Comparison of ENCODE assay signal across 8 cellular contexts in genomic region chr19:48970923-48971395, GRCh38. TPM values are rescaled to one million over a fixed set of nuclear protein-coding genes. Genes with fewer than 3 reads are reported as not detected.
DNase-seq lines count a peak whose midpoint lies in the region; ATAC-seq and TF ChIP-seq lines count a peak whose summit lies in the region.

No MANE protein-coding gene starts in this region.

- peak; percentile 69 for DNase-seq in NCI-H510A treated with DMSO at 0.1 percent for 48 hours (lab: John Stamatoyannopoulos, UW)
- peak; percentile 84 for DNase-seq in activated CD4-positive, alpha-beta T cell treated with anti-CD3 and anti-CD28 coated beads, Interleukin-2, amount 10 ng/mL, durations not matched to agents 7 days and 5 days
- peak; percentile 83 to 84 for DNase-seq in lung microvascular endothelial cell (ENCODE audit: low read depth in 2 of 2)
- DNase-seq in stimulated activated CD8-positive, alpha-beta memory T cell treated with anti-CD3 and anti-CD28 coated beads, Interleukin-15, amount 100 ng/mL, for 48 hours (ENCODE audit: low read depth in 2 of 2): peak; percentile 66 to 70

- ATAC-seq in GM18517 (IDR thresholded peaks at IDR 0.05; ENCODE audit: unreplicated experiment) (peak; percentile 44), HG03097 (IDR thresholded peaks at IDR 0.05; ENCODE audit: low FRiP score, unreplicated experiment) (no peak)

- no peaks in the 10 kb centered on the region for H3K27me3 Mint-ChIP-seq in activated CD4-positive, alpha-beta T cell treated with anti-CD3 and anti-CD28 coated beads, Interleukin-2, amount 10 ng/mL, durations not matched to agents 7 days and 5 days
- no peaks in the 10 kb centered on the region for H3K27me3 Mint-ChIP-seq in dendritic cell treated with granulocyte-macrophage colony-stimulating factor and Interleukin-4, amounts not matched to agents 40 ng/mL and 50 ng/mL, for 4 days

- H3K36me3 Mint-ChIP-seq in activated CD4-positive, alpha-beta T cell treated with anti-CD3 and anti-CD28 coated beads, Interleukin-2, amount 10 ng/mL, durations not matched to agents 7 days and 5 days (ENCODE audit: low read depth): peaks cover 45% of the 10 kb centered on the region
- H3K36me3 Mint-ChIP-seq in dendritic cell treated with granulocyte-macrophage colony-stimulating factor and Interleukin-4, amounts not matched to agents 40 ng/mL and 50 ng/mL, for 4 days (ENCODE audit: low read depth): peaks cover 86% of the 10 kb centered on the region

- H3K4me1 Mint-ChIP-seq in activated CD4-positive, alpha-beta T cell treated with anti-CD3 and anti-CD28 coated beads, Interleukin-2, amount 10 ng/mL, durations not matched to agents 7 days and 5 days: peaks cover 26% of the 10 kb centered on the region
- peaks cover 40% of the 10 kb centered on the region for H3K4me1 Mint-ChIP-seq in dendritic cell treated with granulocyte-macrophage colony-stimulating factor and Interleukin-4, amounts not matched to agents 40 ng/mL and 50 ng/mL, for 4 days (ENCODE audit: low read depth)

- no peak overlapping the region for H3K4me3 Mint-ChIP-seq in activated CD4-positive, alpha-beta T cell treated with anti-CD3 and anti-CD28 coated beads, Interleukin-2, amount 10 ng/mL, durations not matched to agents 7 days and 5 days
- peak overlapping the region; percentile 20 for H3K4me3 Mint-ChIP-seq in dendritic cell treated with granulocyte-macrophage colony-stimulating factor and Interleukin-4, amounts not matched to agents 40 ng/mL and 50 ng/mL, for 4 days

- no peak overlapping the region for H3K27ac Mint-ChIP-seq in activated CD4-positive, alpha-beta T cell treated with anti-CD3 and anti-CD28 coated beads, Interleukin-2, amount 10 ng/mL, durations not matched to agents 7 days and 5 days
- peak overlapping the region; percentile 60 for H3K27ac Mint-ChIP-seq in dendritic cell treated with granulocyte-macrophage colony-stimulating factor and Interleukin-4, amounts not matched to agents 40 ng/mL and 50 ng/mL, for 4 days

- H3K27ac ChIP-seq in 22Rv1: peak overlapping the region; percentile 55; the same call in 1 of the 2 replicates

- TF ChIP-seq CTCF in 22Rv1 (IDR thresholded peaks at IDR 0.05): peak; percentile 93

- H3K9me3 Mint-ChIP-seq in activated CD4-positive, alpha-beta T cell treated with anti-CD3 and anti-CD28 coated beads, Interleukin-2, amount 10 ng/mL, durations not matched to agents 7 days and 5 days: no peaks in the 10 kb centered on the region
- H3K9me3 Mint-ChIP-seq in dendritic cell treated with granulocyte-macrophage colony-stimulating factor and Interleukin-4, amounts not matched to agents 40 ng/mL and 50 ng/mL, for 4 days: no peaks in the 10 kb centered on the region

- POLR2A ChIA-PET in activated CD4-positive, alpha-beta T cell treated with anti-CD3 and anti-CD28 coated beads, Interleukin-2, amount 10 ng/mL, durations not matched to agents 7 days and 5 days (lab: Charles Lee): interaction anchor here (0.6 kb wide), 1 partner anchor 144 kb away, joined by 3 read pairs; no protein-coding TSS in a partner anchor

- CTCF ChIA-PET in activated CD4-positive, alpha-beta T cell treated with anti-CD3 and anti-CD28 coated beads, Interleukin-2, amount 10 ng/mL, durations not matched to agents 7 days and 5 days (lab: Charles Lee): interaction anchor here (0.7 to 2.7 kb wide), 22 partner anchors 8 to 227 kb away, joined by 3 to 25 read pairs (median 5); partner anchors contain the start of genes GYS1, HSD17B14, IZUMO1 and RUVBL2

- intact Hi-C loops in dendritic cell treated with granulocyte-macrophage colony-stimulating factor and Interleukin-4, amounts not matched to agents 40 ng/mL and 50 ng/mL, for 4 days (cut with micrococcal nuclease): loop anchor here (1.0 to 2.0 kb wide), 2 partner anchors 176 to 183 kb away; no protein-coding TSS in a partner anchor

RNA-seq across cellular contexts. Expression of gene FTL, which starts 5.8 kb away (rescaled TPM):
- total RNA-seq in activated CD4-positive, alpha-beta T cell treated with anti-CD3 and anti-CD28 coated beads, Interleukin-2, amount 10 ng/mL, durations not matched to agents 7 days and 5 days: 100 to 1,000 TPM; 683 to 880 TPM
- 928 and 942 TPM in 2 replicates for total RNA-seq in lung microvascular endothelial cell

RNA-seq across cellular contexts. Expression of gene BAX, which starts 16.3 kb away (rescaled TPM):
- total RNA-seq in activated CD4-positive, alpha-beta T cell treated with anti-CD3 and anti-CD28 coated beads, Interleukin-2, amount 10 ng/mL, durations not matched to agents 7 days and 5 days: 100 to 1,000 TPM; 310 to 324 TPM
- total RNA-seq in lung microvascular endothelial cell: 96.8 and 101 TPM in 2 replicates

RNA-seq across cellular contexts. Expression of gene GYS1, which starts 22.1 kb away (rescaled TPM):
- 10 to 100 TPM; 55.8 to 60.8 TPM for total RNA-seq in activated CD4-positive, alpha-beta T cell treated with anti-CD3 and anti-CD28 coated beads, Interleukin-2, amount 10 ng/mL, durations not matched to agents 7 days and 5 days
- total RNA-seq in lung microvascular endothelial cell: 11.1 and 14.8 TPM in 2 replicates

RNA-seq across cellular contexts. Expression of gene RUVBL2, which starts 22.7 kb away (rescaled TPM):
- 10 to 100 TPM; 82.2 to 89.4 TPM for total RNA-seq in activated CD4-positive, alpha-beta T cell treated with anti-CD3 and anti-CD28 coated beads, Interleukin-2, amount 10 ng/mL, durations not matched to agents 7 days and 5 days
- 113 and 138 TPM in 2 replicates for total RNA-seq in lung microvascular endothelial cell

RNA-seq across cellular contexts. Expression of gene DHDH, which starts 37.5 kb away (rescaled TPM):
- total RNA-seq in activated CD4-positive, alpha-beta T cell treated with anti-CD3 and anti-CD28 coated beads, Interleukin-2, amount 10 ng/mL, durations not matched to agents 7 days and 5 days: 1 to 10 TPM; 3.1 to 3.2 TPM
- total RNA-seq in lung microvascular endothelial cell: under 0.01 TPM in 1 of 2 replicates, not detected in the other
